In genomic region chr11:72834905-72835304, GRCh38 we compare ENCODE assay signal across 9 cellular contexts. TPM values are rescaled to one million over a fixed set of nuclear protein-coding genes. Genes with fewer than 3 reads are reported as not detected.
DNase-seq lines count a peak whose midpoint lies in the region; ATAC-seq and TF ChIP-seq lines count a peak whose summit lies in the region.
"Had no signal": no experiment of that assay in that cellular context is flagged by ENCODE, and none has a peak within 500 bp of the region (broad histone marks: within the 10 kb centered on the region; RNA-seq: fewer than 3 reads in every experiment).

No MANE protein-coding gene starts in this region.

- no peaks in the 10 kb centered on the region for H3K27me3 Mint-ChIP-seq in activated CD8-positive, alpha-beta T cell treated with anti-CD3 and anti-CD28 coated beads for 36 hours

- POLR2A ChIA-PET in activated CD8-positive, alpha-beta T cell treated with anti-CD3 and anti-CD28 coated beads for 36 hours (lab: Charles Lee), result interaction anchor here (0.7 to 1.2 kb wide), 4 partner anchors 10 to 150 kb away, joined by 3 read pairs; no protein-coding TSS in a partner anchor

- TF ChIP-seq CTCF in activated CD8-positive, alpha-beta T cell treated with anti-CD3 and anti-CD28 coated beads for 36 hours (IDR thresholded peaks at IDR 0.05), result no peak
- TF ChIP-seq CTCF in left ventricle myocardium inferior (IDR thresholded peaks at IDR 0.05; ENCODE audit: borderline replicate concordance), result no peak

- no peaks in the 10 kb centered on the region for H3K27me3 ChIP-seq in left ventricle myocardium inferior (ENCODE audit: low read depth)
- no peaks in the 10 kb centered on the region for H3K27me3 ChIP-seq in skeletal muscle tissue (ENCODE audit: control insufficient read depth in 3 of 3, insufficient read depth in 3 of 3, low read length in 3 of 3)

- H3K36me3 Mint-ChIP-seq in activated CD8-positive, alpha-beta T cell treated with anti-CD3 and anti-CD28 coated beads for 36 hours (ENCODE audit: low read depth), result peaks cover 6% of the 10 kb centered on the region

- H3K4me3 Mint-ChIP-seq in activated CD8-positive, alpha-beta T cell treated with anti-CD3 and anti-CD28 coated beads for 36 hours, result no peak overlapping the region

- no peak overlapping the region for H3K9ac ChIP-seq in skeletal muscle tissue (ENCODE audit: low read depth in 1 of 3, low read length in 3 of 3)

- H3K36me3 ChIP-seq in left ventricle myocardium inferior, result peaks cover 27% of the 10 kb centered on the region
- peaks cover 4 to 16% (median 12%) of the 10 kb centered on the region in 3 donors for H3K36me3 ChIP-seq in skeletal muscle tissue (ENCODE audit: control insufficient read depth in 3 of 3, insufficient read depth in 3 of 3, low read length in 3 of 3)

- ATAC-seq in activated CD8-positive, alpha-beta T cell treated with anti-CD3 and anti-CD28 coated beads for 36 hours, result no peak
- ATAC-seq in HG03045 (IDR thresholded peaks at IDR 0.05; ENCODE audit: unreplicated experiment), result no peak

- H3K4me1 Mint-ChIP-seq in activated CD8-positive, alpha-beta T cell treated with anti-CD3 and anti-CD28 coated beads for 36 hours (ENCODE audit: low read depth), result peaks cover 7% of the 10 kb centered on the region

- H3K9me3 ChIP-seq in left ventricle myocardium inferior (replicated peaks) (no peaks in the 10 kb centered on the region), skeletal muscle tissue (ENCODE audit: control insufficient read depth in 3 of 3, low read length in 3 of 3) (no peaks in the 10 kb centered on the region)

- CTCF ChIA-PET in activated CD8-positive, alpha-beta T cell treated with anti-CD3 and anti-CD28 coated beads for 36 hours (lab: Charles Lee), result interaction anchor here (0.7 to 2.1 kb wide), 4 partner anchors 22 to 343 kb away, joined by 3 to 5 read pairs (median 4); no protein-coding TSS in a partner anchor

- H3K27ac ChIP-seq in left ventricle myocardium inferior (replicated peaks) (peak overlapping the region; percentile 95), skeletal muscle tissue (ENCODE audit: low read depth, low read length) (peak overlapping the region; percentile 79)

- DNase-seq in activated CD8-positive, alpha-beta T cell treated with anti-CD3 and anti-CD28 coated beads for 36 hours, result no peak
- DNase-seq in left ventricle myocardium inferior, result no peak
- DNase-seq in NCI-H146 treated with DMSO at 0.1 percent for 48 hours (lab: John Stamatoyannopoulos, UW; ENCODE audit: unreplicated experiment), result no peak
- no peak for DNase-seq in NCI-H2029 (lab: John Stamatoyannopoulos, UW)
- no peak for DNase-seq in ureter (ENCODE audit: low spot score)
- DNase-seq: Calu3 had no signal

- in situ Hi-C loops in GM18951 (cut with MboI; ENCODE audit: low sequenced_read_pairs, unreplicated experiment), result loop anchor here (10.0 kb wide), 1 partner anchor 340 kb away; no protein-coding TSS in a partner anchor

- TF ChIP-seq POLR2A in GM18951 (IDR thresholded peaks at IDR 0.05; ENCODE audit: extremely low read depth, insufficient read depth, insufficient read length), result peak; percentile 15

- peaks cover 84% of the 10 kb centered on the region for H3K4me1 ChIP-seq in left ventricle myocardium inferior
- peaks cover 34 to 44% (median 39%) of the 10 kb centered on the region in 3 donors for H3K4me1 ChIP-seq in skeletal muscle tissue (ENCODE audit: control insufficient read depth in 3 of 3, insufficient read depth in 3 of 3, low read length in 3 of 3)

- no peaks in the 10 kb centered on the region for H3K9me3 Mint-ChIP-seq in activated CD8-positive, alpha-beta T cell treated with anti-CD3 and anti-CD28 coated beads for 36 hours

- H3K27ac Mint-ChIP-seq in activated CD8-positive, alpha-beta T cell treated with anti-CD3 and anti-CD28 coated beads for 36 hours, result peak overlapping the region; percentile 75

- intact Hi-C loops in activated CD8-positive, alpha-beta T cell treated with anti-CD3 and anti-CD28 coated beads for 36 hours (cut with micrococcal nuclease), result loop anchor here (10.0 kb wide), 1 partner anchor 350 kb away; no protein-coding TSS in a partner anchor
- intact Hi-C loops in left ventricle myocardium inferior (cut with micrococcal nuclease), result loop anchor here (5.0 kb wide), 1 partner anchor 342 kb away; no protein-coding TSS in a partner anchor

- H3K4me3 ChIP-seq in left ventricle myocardium inferior, result peak overlapping the region; percentile 19
- no peak overlapping the region for H3K4me3 ChIP-seq in skeletal muscle tissue (ENCODE audit: low read length in 3 of 3)

RNA-seq across cellular contexts. Expression of gene ATG16L2, which starts 20.7 kb away (rescaled TPM):
- 10 to 100 TPM; 70.8 to 71.4 TPM for total RNA-seq in activated CD8-positive, alpha-beta T cell treated with anti-CD3 and anti-CD28 coated beads for 36 hours
- total RNA-seq in left ventricle myocardium inferior (14.4 TPM), skeletal muscle tissue (7.3 TPM), ureter (39.7 TPM)

RNA-seq across cellular contexts. Expression of gene STARD10, which starts 41.1 kb away (rescaled TPM):
- total RNA-seq in activated CD8-positive, alpha-beta T cell treated with anti-CD3 and anti-CD28 coated beads for 36 hours, result 1 to 10 TPM; 8.1 to 8.6 TPM
- total RNA-seq in left ventricle myocardium inferior (93.6 TPM), skeletal muscle tissue (28.2 TPM), ureter (66.7 TPM)
